ENCODE assay signal across 17 cellular contexts in the genomic region with DNA sequence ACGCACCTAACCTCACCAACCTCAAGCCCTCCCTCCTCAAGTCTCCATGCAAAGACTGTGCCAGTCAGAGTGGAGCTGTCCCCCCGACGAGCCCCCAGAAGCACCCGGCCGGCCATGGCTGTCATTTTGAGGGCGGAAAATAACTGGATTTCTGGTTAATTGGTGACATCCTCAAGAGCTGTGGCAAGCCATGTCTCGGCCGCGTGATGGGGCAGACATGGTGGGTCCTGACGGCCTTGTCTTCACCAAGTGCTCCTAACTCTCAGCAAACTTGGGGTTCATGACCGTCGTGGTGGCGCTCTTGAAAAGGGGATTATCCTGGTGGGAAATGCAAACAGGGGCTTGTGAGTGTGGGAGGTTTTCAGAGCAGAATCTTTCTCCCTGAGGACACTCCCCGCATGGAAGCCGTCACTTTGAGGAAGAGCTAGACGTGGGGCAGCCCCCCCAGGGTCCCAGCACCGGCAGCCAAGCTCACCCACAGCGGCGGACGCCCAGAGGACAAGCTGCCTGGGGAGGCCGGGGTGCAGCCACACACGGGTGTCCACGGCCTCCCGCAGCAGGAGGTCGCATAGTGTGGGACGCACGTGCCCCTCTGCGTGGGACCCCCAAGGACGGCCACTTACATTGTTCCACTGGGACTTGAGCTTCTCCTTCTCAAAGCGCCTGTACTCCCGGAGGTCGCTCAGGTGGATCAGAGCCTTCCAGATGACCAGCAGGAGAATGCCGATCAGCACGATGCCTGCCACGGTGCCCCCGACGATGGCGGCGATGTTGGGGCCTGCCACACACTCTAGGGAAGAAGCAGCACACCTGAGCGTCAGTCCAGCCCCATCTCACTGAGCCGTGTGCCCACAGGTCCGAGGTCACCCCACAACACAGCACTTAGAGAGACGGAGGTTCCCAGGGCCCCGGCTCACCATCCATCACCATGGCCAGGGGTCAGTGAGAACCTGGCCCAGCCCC. TPM values are rescaled to one million over a fixed set of nuclear protein-coding genes. Genes with fewer than 3 reads are reported as not detected.
DNase-seq lines count a peak whose midpoint lies in the region; ATAC-seq and TF ChIP-seq lines count a peak whose summit lies in the region.
"Had no signal": no experiment of that assay in that cellular context is flagged by ENCODE, and none has a peak within 500 bp of the region (broad histone marks: within the 10 kb centered on the region; RNA-seq: fewer than 3 reads in every experiment).

No MANE protein-coding gene starts in this region.

- no TSS peak for BruUV-seq in Panc1 (replicated peaks; lab: Mats Ljungman, UMichigan)

- H3K4me1 Mint-ChIP-seq in activated T-cell treated with anti-CD3 and anti-CD28 coated beads, Interleukin-2, amount 50 U/mL, for 24 hours (ENCODE audit: low read depth), result peaks cover 11% of the 10 kb centered on the region
- peaks cover 11% of the 10 kb centered on the region for H3K4me1 Mint-ChIP-seq in activated T-cell treated with anti-CD3 and anti-CD28 coated beads, Interleukin-2, amount 50 U/mL, for 72 hours (ENCODE audit: low read depth)

- H3K4me3 ChIP-seq in Panc1 (ENCODE audit: low read depth in 2 of 2, low read length in 2 of 2), result no peak overlapping the region
- peak overlapping the region; percentile 5 for H3K4me3 ChIP-seq in trophoblast cell (ENCODE audit: low read depth, low read length)
- H3K4me3 ChIP-seq: PC-9 had no signal

- TF ChIP-seq CTCF in Panc1 (IDR thresholded peaks at IDR 0.05), result no peak

- H3K9ac ChIP-seq in trophoblast cell (ENCODE audit: low read length), result no peak overlapping the region

- intact Hi-C loops in Panc1 (cut with micrococcal nuclease; ENCODE audit: unreplicated experiment) (no loop called here), left ventricle myocardium superior (cut with micrococcal nuclease) (no loop called here)

- H3K14ac ChIP-seq in trophoblast cell (ENCODE audit: low read length), result no peak overlapping the region

- no peak for DNase-seq in activated T-cell treated with anti-CD3 and anti-CD28 coated beads, Interleukin-2, amount 50 U/mL, for 24 hours
- no peak for DNase-seq in activated T-cell treated with anti-CD3 and anti-CD28 coated beads, Interleukin-2, amount 50 U/mL, for 72 hours
- DNase-seq in Panc1 (ENCODE audit: low read depth, low spot score) (no peak), left ventricle myocardium superior (peak; percentile 21), trophoblast cell (no peak), DMS 273 (lab: John Stamatoyannopoulos, UW; ENCODE audit: unreplicated experiment) (no peak), mesenteric fat pad (ENCODE audit: low spot score) (no peak), SHP77 (lab: John Stamatoyannopoulos, UW) (no peak)
- DNase-seq: Caco-2, DMS53, KG1, NCI-H1092 treated with DMSO at 0.1 percent for 48 hours, NCI-H1694 treated with DMSO at 0.1 percent for 48 hours, PC-9, SHP77 treated with DMSO at 0.1 percent for 48 hours had no signal

- H3K27me3 ChIP-seq in Panc1 (ENCODE audit: control insufficient read depth, insufficient read depth, low read length) (no peaks in the 10 kb centered on the region), trophoblast cell (ENCODE audit: insufficient read depth, low read length) (no peaks in the 10 kb centered on the region)

- no peaks in the 10 kb centered on the region for H3K9me3 Mint-ChIP-seq in activated T-cell treated with anti-CD3 and anti-CD28 coated beads, Interleukin-2, amount 50 U/mL, for 24 hours
- no peaks in the 10 kb centered on the region for H3K9me3 Mint-ChIP-seq in activated T-cell treated with anti-CD3 and anti-CD28 coated beads, Interleukin-2, amount 50 U/mL, for 72 hours

- H3K27me3 Mint-ChIP-seq in activated T-cell treated with anti-CD3 and anti-CD28 coated beads, Interleukin-2, amount 50 U/mL, for 24 hours, result no peaks in the 10 kb centered on the region
- no peaks in the 10 kb centered on the region for H3K27me3 Mint-ChIP-seq in activated T-cell treated with anti-CD3 and anti-CD28 coated beads, Interleukin-2, amount 50 U/mL, for 72 hours (ENCODE audit: low read depth)

- peaks cover 49% of the 10 kb centered on the region for H3K36me3 Mint-ChIP-seq in activated T-cell treated with anti-CD3 and anti-CD28 coated beads, Interleukin-2, amount 50 U/mL, for 24 hours (ENCODE audit: low read depth)
- peaks cover 0 to 7% of the 10 kb centered on the region in 2 donors for H3K36me3 Mint-ChIP-seq in activated T-cell treated with anti-CD3 and anti-CD28 coated beads, Interleukin-2, amount 50 U/mL, for 72 hours (ENCODE audit: insufficient read depth in 2 of 2)

- in situ Hi-C loops in Panc1 (cut with HindIII; ENCODE audit: low pct_unique_long_range_greater_than_20kb, low sequenced_read_pairs), result no loop called here

- H2AK5ac ChIP-seq in trophoblast cell (ENCODE audit: low read length), result no peak overlapping the region

- no peak overlapping the region for H2BK120ac ChIP-seq in trophoblast cell (ENCODE audit: insufficient read depth, low read length, poor library complexity)

- H3K9me3 ChIP-seq in Panc1 (ENCODE audit: control insufficient read depth, insufficient read depth, low read depth, low read length) (no peaks in the 10 kb centered on the region), trophoblast cell (ENCODE audit: insufficient read depth, low read depth, low read length) (peaks cover 3% of the 10 kb centered on the region)
- H3K9me3 ChIP-seq: Caco-2 had no signal

- no peaks in the 10 kb centered on the region for H3K79me1 ChIP-seq in trophoblast cell (ENCODE audit: low read length)

- no peak overlapping the region for H3K23ac ChIP-seq in trophoblast cell (ENCODE audit: low read length)

- CTCF ChIA-PET in Panc1 (lab: Charles Lee), result no interaction called here

- no peak overlapping the region for H3K27ac ChIP-seq in Panc1 (ENCODE audit: low read length)
- no peak overlapping the region for H3K27ac ChIP-seq in trophoblast cell (ENCODE audit: low read depth, low read length)
- H3K27ac ChIP-seq: 22Rv1, C4-2B, PC-9 had no signal

- H4K8ac ChIP-seq in trophoblast cell (ENCODE audit: low read depth, low read length), result no peak overlapping the region

- ATAC-seq in activated T-cell treated with anti-CD3 and anti-CD28 coated beads, Interleukin-2, amount 50 U/mL, for 72 hours (replicated peaks in 1 of 2), result no peak
- ATAC-seq in Panc1 (0 out of 2 replicates have a peak, but pooled peaks have one; percentile 13), left ventricle myocardium superior (no peak)

- H3K79me2 ChIP-seq in trophoblast cell (ENCODE audit: control insufficient read depth, insufficient read depth, low read length, poor library complexity), result no peaks in the 10 kb centered on the region

- H2BK5ac ChIP-seq in trophoblast cell (ENCODE audit: low read depth, low read length, poor library complexity), result no peak overlapping the region

- no peaks in the 10 kb centered on the region for H3K4me1 ChIP-seq in Panc1 (ENCODE audit: control insufficient read depth, insufficient read depth, low read length)
- H3K4me1 ChIP-seq in trophoblast cell (ENCODE audit: control insufficient read depth in 1 of 2, insufficient read depth in 2 of 2, low read length in 2 of 2), result peaks cover 3 to 8% of the 10 kb centered on the region in 2 experiments

- H3K4me3 Mint-ChIP-seq in activated T-cell treated with anti-CD3 and anti-CD28 coated beads, Interleukin-2, amount 50 U/mL, for 24 hours, result no peak overlapping the region
- H3K4me3 Mint-ChIP-seq in activated T-cell treated with anti-CD3 and anti-CD28 coated beads, Interleukin-2, amount 50 U/mL, for 72 hours, result no peak overlapping the region

- WGBS in trophoblast cell (ENCODE audit: extremely low coverage, insufficient coverage, insufficient read length), result no CpG with 5 or more reads among the region's 44 CpGs

- H4K12ac ChIP-seq in trophoblast cell (ENCODE audit: low read depth, low read length), result no peak overlapping the region

- H2AFZ ChIP-seq in trophoblast cell (ENCODE audit: insufficient read depth, low read length, poor library complexity), result no peak overlapping the region
- H2AFZ ChIP-seq: PC-9 had no signal

- H3K36me3 ChIP-seq in Panc1 (ENCODE audit: control insufficient read depth, insufficient read depth, low read length) (no peaks in the 10 kb centered on the region), trophoblast cell (ENCODE audit: control insufficient read depth in 1 of 2, insufficient read depth in 2 of 2, low read length in 2 of 2) (no peaks in the 10 kb centered on the region)

- H3K27ac Mint-ChIP-seq in activated T-cell treated with anti-CD3 and anti-CD28 coated beads, Interleukin-2, amount 50 U/mL, for 24 hours, result peak overlapping the region; percentile 71
- no peak overlapping the region for H3K27ac Mint-ChIP-seq in activated T-cell treated with anti-CD3 and anti-CD28 coated beads, Interleukin-2, amount 50 U/mL, for 72 hours

- POLR2A ChIA-PET in Panc1 (lab: Charles Lee), result no interaction called here

- no peak overlapping the region for H4K91ac ChIP-seq in trophoblast cell (ENCODE audit: low read depth, low read length)

- no peak overlapping the region for H3K18ac ChIP-seq in trophoblast cell (ENCODE audit: low read length)

- H2BK12ac ChIP-seq in trophoblast cell (ENCODE audit: low read length), result no peak overlapping the region

- H3K4me2 ChIP-seq in trophoblast cell (ENCODE audit: low read length), result no peak overlapping the region
- H3K4me2 ChIP-seq: PC-9 had no signal

- no peak overlapping the region for H3K4ac ChIP-seq in trophoblast cell (ENCODE audit: low read depth, low read length)

RNA-seq across cellular contexts. Expression of gene PTTG1IP, which starts 12.9 kb away (rescaled TPM):
- total RNA-seq in activated T-cell treated with anti-CD3 and anti-CD28 coated beads, Interleukin-2, amount 50 U/mL, for 72 hours, result 10 to 100 TPM; 63.9 to 70.5 TPM
- total RNA-seq in Panc1 (2021; ENCODE audit: unreplicated experiment), result 226 TPM
- polyA plus RNA-seq in Panc1 (2012; ENCODE audit: insufficient read length), result 169 TPM
- total RNA-seq in left ventricle myocardium superior, result 143 TPM
- 258 and 262 TPM in 2 replicates for polyA plus RNA-seq in trophoblast cell (2013)
- 161 TPM for total RNA-seq in mesenteric fat pad

RNA-seq across cellular contexts. Expression of gene ITGB2, which starts 34.3 kb away (rescaled TPM):
- 100 to 1,000 TPM; 248 to 287 TPM for total RNA-seq in activated T-cell treated with anti-CD3 and anti-CD28 coated beads, Interleukin-2, amount 50 U/mL, for 72 hours
- total RNA-seq in Panc1 (2021; ENCODE audit: unreplicated experiment) (3.0 TPM), left ventricle myocardium superior (26.5 TPM), mesenteric fat pad (131 TPM)
- polyA plus RNA-seq in Panc1 (2012; ENCODE audit: insufficient read length), result 3.4 TPM
- polyA plus RNA-seq in trophoblast cell (2013), result 0.03 TPM in 2 replicates

RNA-seq across cellular contexts. Expression of gene SLX9, which starts 53.4 kb away (rescaled TPM):
- total RNA-seq in activated T-cell treated with anti-CD3 and anti-CD28 coated beads, Interleukin-2, amount 50 U/mL, for 72 hours, result 10 to 100 TPM; 38.7 to 48.9 TPM
- total RNA-seq in Panc1 (2021; ENCODE audit: unreplicated experiment), result 50.9 TPM
- polyA plus RNA-seq in Panc1 (2012; ENCODE audit: insufficient read length), result 59.8 TPM
- total RNA-seq in left ventricle myocardium superior, result 69.9 TPM
- 19.1 and 21.1 TPM in 2 replicates for polyA plus RNA-seq in trophoblast cell (2013)
- total RNA-seq in mesenteric fat pad, result 31.8 TPM
